In the genomic region with DNA sequence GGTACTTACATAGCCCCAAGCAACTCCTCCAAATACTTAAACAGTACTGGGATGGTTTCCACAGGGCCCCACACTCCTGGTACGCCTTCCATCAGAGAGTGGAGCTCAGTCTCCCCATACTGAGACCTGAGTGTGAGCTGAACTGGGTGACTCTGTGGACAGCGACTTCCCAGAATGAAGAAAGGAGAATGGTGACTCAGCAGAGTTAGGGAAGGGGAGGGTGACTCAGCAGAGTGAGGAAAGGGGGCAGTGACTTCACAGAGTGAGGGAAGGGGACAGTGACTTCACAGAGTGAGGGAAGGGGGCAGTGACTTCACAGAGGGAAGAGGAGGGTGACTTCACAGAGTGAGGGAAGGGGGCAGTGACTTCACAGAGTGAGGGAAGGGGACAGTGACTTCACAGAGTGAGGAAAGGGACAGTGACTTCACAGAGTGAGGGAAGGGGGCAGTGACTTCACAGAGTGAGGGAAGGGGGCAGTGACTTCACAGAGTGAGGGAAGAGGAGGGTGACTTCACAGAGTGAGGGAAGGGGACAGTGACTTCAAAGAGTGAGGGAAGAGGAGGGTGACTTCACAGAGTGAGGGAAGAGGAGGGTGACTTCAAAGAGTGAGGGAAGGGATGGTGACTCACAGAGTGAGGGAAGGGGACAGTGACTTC, we compare ENCODE assay signal across 8 cellular contexts.
A peak's percentile ranks its signal among the peaks of the same experiment; 100 is the strongest.
DNase-seq lines count a peak whose midpoint lies in the region; ATAC-seq and TF ChIP-seq lines count a peak whose summit lies in the region.
"Not testable (repeated sequence)": the region's sequence is repeated elsewhere in the genome, so short reads cannot be mapped to it uniquely, and the experiment has no call there.

No MANE protein-coding gene starts in this region.

- not testable (repeated sequence) for H3K36me3 ChIP-seq in GM23338 (ENCODE audit: insufficient read depth)

- H3K4me3 ChIP-seq in GM23338 = not testable (repeated sequence)

- peak; percentile 60 for ATAC-seq in GM23338

- TF ChIP-seq CTCF in GM23338 (conservative IDR thresholded peaks at IDR 0.05; ENCODE audit: low read depth in 2 of 2); endothelial cell (IDR thresholded peaks at IDR 0.05; ENCODE audit: unreplicated experiment): not testable (repeated sequence)

- H3K4me1 ChIP-seq in GM23338 (ENCODE audit: insufficient read depth) = peaks cover 14% of the 10 kb centered on the region; the same call in 1 of the 2 replicates

- not testable (repeated sequence) for H3K79me2 ChIP-seq in GM23338 (replicated peaks; ENCODE audit: insufficient read depth)

- not testable (repeated sequence) for H3F3A ChIP-seq in GM23338 (replicated peaks; ENCODE audit: low read depth)

- DNase-seq in AG08395 (ENCODE audit: low spot score) (peak; percentile 70), GM23338 (ENCODE audit: low spot score) (peak; percentile 62), MV-4-11 (lab: John Stamatoyannopoulos, UW) (peak; percentile 75), SIG-M5 treated with dmso at 0.1 percent for 504 hours (lab: John Stamatoyannopoulos, UW; ENCODE audit: unreplicated experiment) (peak; percentile 15), iPS-NIHi7 (ENCODE audit: extremely low spot score) (peak; percentile 63), non-pigmented ciliary epithelial cell (ENCODE audit: low read depth) (peak; percentile 18)
- not testable (repeated sequence) for DNase-seq in endothelial cell (ENCODE audit: low spot score)

- peak overlapping the region; percentile 54; the same call in 1 of the 2 replicates for H3K27ac Mint-ChIP-seq in GM23338
- peak overlapping the region; percentile 39 for H3K27ac Mint-ChIP-seq in activated naive CD4-positive, alpha-beta T cell treated with anti-CD3 and anti-CD28 coated beads, Interleukin-2, amount 50 U/mL, for 24 hours
- peak overlapping the region; percentile 30 for H3K27ac Mint-ChIP-seq in endothelial cell (ENCODE audit: unreplicated experiment)

- not testable (repeated sequence) for H4K20me1 ChIP-seq in GM23338 (replicated peaks; ENCODE audit: insufficient read depth)

- not testable (repeated sequence) for H2AFZ ChIP-seq in GM23338

- peaks cover 15% of the 10 kb centered on the region for H3K4me1 Mint-ChIP-seq in GM23338
- not testable (repeated sequence) for H3K4me1 Mint-ChIP-seq in activated naive CD4-positive, alpha-beta T cell treated with anti-CD3 and anti-CD28 coated beads, Interleukin-2, amount 50 U/mL, for 24 hours; endothelial cell (ENCODE audit: unreplicated experiment)

- not testable (repeated sequence) for H3K27me3 ChIP-seq in GM23338 (ENCODE audit: insufficient read depth)

- peaks cover 11% of the 10 kb centered on the region for H3K9me3 Mint-ChIP-seq in GM23338
- not testable (repeated sequence) for H3K9me3 Mint-ChIP-seq in activated naive CD4-positive, alpha-beta T cell treated with anti-CD3 and anti-CD28 coated beads, Interleukin-2, amount 50 U/mL, for 24 hours; endothelial cell (ENCODE audit: unreplicated experiment)

- not testable (repeated sequence) for H3K9me2 ChIP-seq in GM23338 (ENCODE audit: insufficient read depth)

- H3K4me2 ChIP-seq in GM23338 = not testable (repeated sequence)

- H3K27ac ChIP-seq in GM23338 (ENCODE audit: low read depth) = not testable (repeated sequence)

- not testable (repeated sequence) for H3K36me3 Mint-ChIP-seq in GM23338 (ENCODE audit: low read depth); activated naive CD4-positive, alpha-beta T cell treated with anti-CD3 and anti-CD28 coated beads, Interleukin-2, amount 50 U/mL, for 24 hours; endothelial cell (ENCODE audit: low read depth, unreplicated experiment)

- H3K4me3 Mint-ChIP-seq in GM23338; activated naive CD4-positive, alpha-beta T cell treated with anti-CD3 and anti-CD28 coated beads, Interleukin-2, amount 50 U/mL, for 24 hours; endothelial cell (ENCODE audit: unreplicated experiment): not testable (repeated sequence)

- H3K27me3 Mint-ChIP-seq in GM23338 (ENCODE audit: insufficient read depth, low read depth, poor library complexity); endothelial cell (ENCODE audit: unreplicated experiment): not testable (repeated sequence)
- H3K27me3 Mint-ChIP-seq in activated naive CD4-positive, alpha-beta T cell treated with anti-CD3 and anti-CD28 coated beads, Interleukin-2, amount 50 U/mL, for 24 hours = peaks cover 26% of the 10 kb centered on the region

TF ChIP-seq in GM23338, 12 proteins besides CTCF, POLR2A, EP300 and RAD21:
- TF ChIP-seq, protein P1, sequence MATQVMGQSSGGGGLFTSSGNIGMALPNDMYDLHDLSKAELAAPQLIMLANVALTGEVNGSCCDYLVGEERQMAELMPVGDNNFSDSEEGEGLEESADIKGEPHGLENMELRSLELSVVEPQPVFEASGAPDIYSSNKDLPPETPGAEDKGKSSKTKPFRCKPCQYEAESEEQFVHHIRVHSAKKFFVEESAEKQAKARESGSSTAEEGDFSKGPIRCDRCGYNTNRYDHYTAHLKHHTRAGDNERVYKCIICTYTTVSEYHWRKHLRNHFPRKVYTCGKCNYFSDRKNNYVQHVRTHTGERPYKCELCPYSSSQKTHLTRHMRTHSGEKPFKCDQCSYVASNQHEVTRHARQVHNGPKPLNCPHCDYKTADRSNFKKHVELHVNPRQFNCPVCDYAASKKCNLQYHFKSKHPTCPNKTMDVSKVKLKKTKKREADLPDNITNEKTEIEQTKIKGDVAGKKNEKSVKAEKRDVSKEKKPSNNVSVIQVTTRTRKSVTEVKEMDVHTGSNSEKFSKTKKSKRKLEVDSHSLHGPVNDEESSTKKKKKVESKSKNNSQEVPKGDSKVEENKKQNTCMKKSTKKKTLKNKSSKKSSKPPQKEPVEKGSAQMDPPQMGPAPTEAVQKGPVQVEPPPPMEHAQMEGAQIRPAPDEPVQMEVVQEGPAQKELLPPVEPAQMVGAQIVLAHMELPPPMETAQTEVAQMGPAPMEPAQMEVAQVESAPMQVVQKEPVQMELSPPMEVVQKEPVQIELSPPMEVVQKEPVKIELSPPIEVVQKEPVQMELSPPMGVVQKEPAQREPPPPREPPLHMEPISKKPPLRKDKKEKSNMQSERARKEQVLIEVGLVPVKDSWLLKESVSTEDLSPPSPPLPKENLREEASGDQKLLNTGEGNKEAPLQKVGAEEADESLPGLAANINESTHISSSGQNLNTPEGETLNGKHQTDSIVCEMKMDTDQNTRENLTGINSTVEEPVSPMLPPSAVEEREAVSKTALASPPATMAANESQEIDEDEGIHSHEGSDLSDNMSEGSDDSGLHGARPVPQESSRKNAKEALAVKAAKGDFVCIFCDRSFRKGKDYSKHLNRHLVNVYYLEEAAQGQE (IDR thresholded peaks at IDR 0.05; ENCODE audit: unreplicated experiment) = peak; percentile 69
- peak; percentile 34 for TF ChIP-seq CREB1 (CRISPR knock-in tag; IDR thresholded peaks at IDR 0.05; ENCODE audit: low read depth)
TF ChIP-seq in GM23338: peak in this region for 2; not testable (repeated sequence) for 10.
